In the genomic region with DNA sequence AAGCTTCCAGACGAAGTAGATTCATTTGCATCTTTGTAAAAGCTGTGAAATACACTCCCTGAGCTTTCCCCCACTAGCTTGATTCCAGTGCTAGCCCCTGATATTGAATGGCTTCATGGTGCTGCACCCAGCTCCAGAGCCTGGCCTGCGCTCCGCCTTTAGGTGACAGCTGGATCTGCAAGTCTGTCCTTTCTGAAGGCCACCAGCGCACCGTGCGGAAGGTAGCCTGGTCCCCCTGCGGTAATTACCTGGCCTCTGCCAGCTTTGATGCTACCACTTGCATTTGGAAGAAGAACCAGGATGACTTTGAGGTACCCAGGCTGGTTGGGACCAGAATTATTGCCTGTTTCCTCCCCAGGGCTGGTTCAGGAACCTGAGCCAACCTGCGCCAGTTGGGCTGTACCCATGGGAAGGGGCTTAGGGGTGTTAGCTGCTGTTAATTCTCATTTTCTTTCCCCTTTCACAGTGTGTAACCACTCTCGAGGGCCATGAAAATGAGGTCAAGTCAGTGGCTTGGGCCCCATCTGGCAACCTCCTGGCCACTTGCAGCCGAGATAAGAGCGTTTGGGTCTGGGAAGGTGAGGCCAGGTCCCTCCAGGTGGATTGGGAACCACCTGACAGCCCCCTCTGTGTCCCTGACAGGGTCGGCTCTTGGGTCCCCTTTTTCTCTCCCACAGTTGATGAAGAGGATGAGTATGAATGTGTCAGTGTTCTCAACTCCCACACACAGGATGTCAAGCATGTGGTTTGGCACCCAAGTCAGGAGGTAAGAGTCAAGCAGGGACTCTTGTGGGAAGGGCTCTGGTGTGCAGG, we compare ENCODE assay signal across 8 cellular contexts. TPM values are rescaled to one million over a fixed set of nuclear protein-coding genes. Genes with fewer than 3 reads are reported as not detected.
DNase-seq lines count a peak whose midpoint lies in the region; ATAC-seq, FAIRE-seq and TF ChIP-seq lines count a peak whose summit lies in the region.

No MANE protein-coding gene starts in this region.

- FAIRE-seq in endothelial cell of umbilical vein (lab: Jason Lieb, UNC), result no peak

- H4K20me1 ChIP-seq in endothelial cell of umbilical vein (replicated peaks; ENCODE audit: control insufficient read depth, extremely low read depth, insufficient read depth, low read length), result peaks cover 2% of the 10 kb centered on the region

- DNase-seq in NCI-H1694 (lab: John Stamatoyannopoulos, UW) (peak; percentile 13), NCI-H1694 treated with DMSO at 0.1 percent for 48 hours (lab: John Stamatoyannopoulos, UW) (no peak), NB4 (ENCODE audit: low read depth) (peak; percentile 83), endothelial cell of umbilical vein (ENCODE audit: low read depth, low spot score) (peak; percentile 23), progenitor cell of endocrine pancreas (ENCODE audit: low spot score, unreplicated experiment) (no peak)
- peak; percentile 68 for DNase-seq in activated CD4-positive, alpha-beta memory T cell treated with anti-CD3 and anti-CD28 coated beads, Interleukin-2, amount 10 ng/mL, durations not matched to agents 7 days and 5 days

- no peaks in the 10 kb centered on the region for H3K27me3 ChIP-seq in endothelial cell of umbilical vein (ENCODE audit: control insufficient read depth in 2 of 2, insufficient read depth in 2 of 2, low read length in 2 of 2)

- POLR2A ChIA-PET in activated CD4-positive, alpha-beta memory T cell treated with anti-CD3 and anti-CD28 coated beads, Interleukin-2, amount 10 ng/mL, durations not matched to agents 7 days and 5 days (lab: Charles Lee), result interaction anchor here (0.8 to 4.2 kb wide), 9 partner anchors 9 to 151 kb away, joined by 3 to 31 read pairs (median 4); partner anchors contain the start of genes ADRA2B, NCAPH, SNRNP200 and STARD7
- POLR2A ChIA-PET in endothelial cell of umbilical vein (lab: Charles Lee), result interaction anchor here (0.7 to 0.8 kb wide), 2 partner anchors 58 to 59 kb away, joined by 7 to 10 read pairs; no protein-coding TSS in a partner anchor

- no peaks in the 10 kb centered on the region for H3K9me1 ChIP-seq in endothelial cell of umbilical vein (replicated peaks; ENCODE audit: control insufficient read depth, extremely low read depth, insufficient read depth, low read length)

- dilution Hi-C loops in endothelial cell of umbilical vein (cut with MboI; ENCODE audit: extremely low pct_ligation_motif_present, low sequenced_read_pairs), result no loop called here

- peak overlapping the region; percentile 92 for H3K4me3 ChIP-seq in NB4 (ENCODE audit: low read depth, low read length)
- H3K4me3 ChIP-seq in endothelial cell of umbilical vein (replicated peaks in 1 of 3; ENCODE audit: insufficient read depth in 1 of 3, low read depth in 1 of 3, low read length in 3 of 3), result peak overlapping the region in 1 of 3 experiments; percentile 73

- no TSS peak for BruUV-seq in endothelial cell of umbilical vein (replicated peaks; lab: Mats Ljungman, UMichigan)

- peaks cover 14 to 31% of the 10 kb centered on the region in 2 experiments for H3K36me3 ChIP-seq in endothelial cell of umbilical vein (ENCODE audit: control insufficient read depth in 2 of 2, extremely low read depth in 1 of 2, insufficient read depth in 2 of 2, low read length in 2 of 2)

- peak overlapping the region; percentile 94 for H3K27ac Mint-ChIP-seq in activated CD4-positive, alpha-beta memory T cell treated with anti-CD3 and anti-CD28 coated beads, Interleukin-2, amount 10 ng/mL, durations not matched to agents 7 days and 5 days
- peak overlapping the region; percentile 90 for H3K27ac Mint-ChIP-seq in progenitor cell of endocrine pancreas

- peak overlapping the region; percentile 53 for H3K4me2 ChIP-seq in endothelial cell of umbilical vein (ENCODE audit: insufficient read depth, low read length)

- H3K4me3 Mint-ChIP-seq in activated CD4-positive, alpha-beta memory T cell treated with anti-CD3 and anti-CD28 coated beads, Interleukin-2, amount 10 ng/mL, durations not matched to agents 7 days and 5 days, result peak overlapping the region; percentile 99
- H3K4me3 Mint-ChIP-seq in progenitor cell of endocrine pancreas (ENCODE audit: low read depth), result peak overlapping the region; percentile 99

- H3K9me3 ChIP-seq in endothelial cell of umbilical vein (replicated peaks; ENCODE audit: control insufficient read depth, insufficient read depth, low read length), result no peaks in the 10 kb centered on the region

- TF ChIP-seq POLR2A in NB4 (IDR thresholded peaks at IDR 0.05; ENCODE audit: extremely low read depth, insufficient read length) (no peak), endothelial cell of umbilical vein (IDR thresholded peaks at IDR 0.05; ENCODE audit: low read depth, low read length) (no peak)

- ATAC-seq in GM18517 (IDR thresholded peaks at IDR 0.05; ENCODE audit: unreplicated experiment) (no peak), HG03432 (IDR thresholded peaks at IDR 0.05; ENCODE audit: unreplicated experiment) (no peak)

- H2AFZ ChIP-seq in endothelial cell of umbilical vein (ENCODE audit: low read depth, low read length), result no peak overlapping the region

- peaks cover 36% of the 10 kb centered on the region for H3K79me2 ChIP-seq in endothelial cell of umbilical vein (ENCODE audit: control insufficient read depth, insufficient read depth, low read length)

- H3K9me3 Mint-ChIP-seq in activated CD4-positive, alpha-beta memory T cell treated with anti-CD3 and anti-CD28 coated beads, Interleukin-2, amount 10 ng/mL, durations not matched to agents 7 days and 5 days, result no peaks in the 10 kb centered on the region
- H3K9me3 Mint-ChIP-seq in progenitor cell of endocrine pancreas (ENCODE audit: low read depth), result no peaks in the 10 kb centered on the region

- H3K4me1 ChIP-seq in endothelial cell of umbilical vein (ENCODE audit: control insufficient read depth, extremely low read depth, insufficient read depth, low read length), result peaks cover 15% of the 10 kb centered on the region

- CTCF ChIA-PET in activated CD4-positive, alpha-beta memory T cell treated with anti-CD3 and anti-CD28 coated beads, Interleukin-2, amount 10 ng/mL, durations not matched to agents 7 days and 5 days (lab: Charles Lee), result interaction anchor here (0.6 to 2.1 kb wide), 35 partner anchors 9 to 693 kb away, joined by 3 to 15 read pairs (median 4); partner anchors contain the start of genes ASTL and STARD7
- CTCF ChIA-PET in endothelial cell of umbilical vein (lab: Charles Lee), result interaction anchor here (0.7 to 2.2 kb wide), 18 partner anchors 13 to 287 kb away, joined by 3 to 27 read pairs (median 4); partner anchors contain the start of genes ASTL and STARD7

- H3K9ac ChIP-seq in endothelial cell of umbilical vein (replicated peaks; ENCODE audit: extremely low read depth, insufficient read depth, low read length), result no peak overlapping the region

- peaks cover 58% of the 10 kb centered on the region for H3K36me3 Mint-ChIP-seq in activated CD4-positive, alpha-beta memory T cell treated with anti-CD3 and anti-CD28 coated beads, Interleukin-2, amount 10 ng/mL, durations not matched to agents 7 days and 5 days (ENCODE audit: low read depth)
- peaks cover 9% of the 10 kb centered on the region for H3K36me3 Mint-ChIP-seq in progenitor cell of endocrine pancreas (ENCODE audit: insufficient read depth)

- TF ChIP-seq CTCF in NB4 (IDR thresholded peaks at IDR 0.05; ENCODE audit: low read depth, low read length) (peak; percentile 61), endothelial cell of umbilical vein (IDR thresholded peaks at IDR 0.05; ENCODE audit: extremely low read depth in 1 of 2, insufficient read depth in 1 of 2, low read depth in 1 of 2, low read length in 2 of 2) (peak; percentile 40 to 53), progenitor cell of endocrine pancreas (IDR thresholded peaks at IDR 0.05; ENCODE audit: unreplicated experiment) (peak; percentile 33)

- no peaks in the 10 kb centered on the region for H3K27me3 Mint-ChIP-seq in activated CD4-positive, alpha-beta memory T cell treated with anti-CD3 and anti-CD28 coated beads, Interleukin-2, amount 10 ng/mL, durations not matched to agents 7 days and 5 days
- no peaks in the 10 kb centered on the region for H3K27me3 Mint-ChIP-seq in progenitor cell of endocrine pancreas

- no peak overlapping the region for H3K27ac ChIP-seq in endothelial cell of umbilical vein (ENCODE audit: insufficient read depth, low read depth, low read length)

- intact Hi-C loops in endothelial cell of umbilical vein (cut with micrococcal nuclease), result loop anchor here (1.0 to 5.0 kb wide), 4 partner anchors 40 to 475 kb away; partner anchors contain the start of genes ASTL, LMAN2L, NCAPH and SNRNP200

- peaks cover 39% of the 10 kb centered on the region for H3K4me1 Mint-ChIP-seq in activated CD4-positive, alpha-beta memory T cell treated with anti-CD3 and anti-CD28 coated beads, Interleukin-2, amount 10 ng/mL, durations not matched to agents 7 days and 5 days
- H3K4me1 Mint-ChIP-seq in progenitor cell of endocrine pancreas (ENCODE audit: low read depth), result peaks cover 18% of the 10 kb centered on the region

RNA-seq across cellular contexts. Expression of gene CIAO1, which starts 1.3 kb away (rescaled TPM):
- 10 to 100 TPM; 64.4 to 67.4 TPM for total RNA-seq in activated CD4-positive, alpha-beta memory T cell treated with anti-CD3 and anti-CD28 coated beads, Interleukin-2, amount 10 ng/mL, durations not matched to agents 7 days and 5 days
- total RNA-seq in endothelial cell of umbilical vein, result 64.3 and 70.7 TPM in 2 replicates
- polyA plus RNA-seq in endothelial cell of umbilical vein, result 119 and 120 TPM in 2 replicates
- polyA plus RNA-seq in endothelial cell of umbilical vein (2011; cell fraction: cytosol; rRNA removed), result 107 and 108 TPM in 2 replicates
- 80.9 and 83.0 TPM in 2 replicates for polyA plus RNA-seq in endothelial cell of umbilical vein (2011; cell fraction: nucleus; rRNA removed)
- 71.2 and 74.6 TPM in 2 replicates for polyA plus RNA-seq in endothelial cell of umbilical vein (2012)
- 113 TPM in 2 replicates for polyA minus RNA-seq in endothelial cell of umbilical vein
- polyA minus RNA-seq in endothelial cell of umbilical vein (2011; cell fraction: cytosol; rRNA and poly(A)+ RNA removed), result 74.0 TPM
- polyA minus RNA-seq in endothelial cell of umbilical vein (2011; cell fraction: nucleus; rRNA and poly(A)+ RNA removed), result 28.6 and 28.9 TPM in 2 replicates
- 77.1 and 79.2 TPM in 2 replicates for total RNA-seq in progenitor cell of endocrine pancreas

RNA-seq across cellular contexts. Expression of gene TMEM127, which starts 1.6 kb away (rescaled TPM):
- 10 to 100 TPM; 42.4 to 44.0 TPM for total RNA-seq in activated CD4-positive, alpha-beta memory T cell treated with anti-CD3 and anti-CD28 coated beads, Interleukin-2, amount 10 ng/mL, durations not matched to agents 7 days and 5 days
- total RNA-seq in endothelial cell of umbilical vein (41.5 and 48.4 TPM in 2 replicates), progenitor cell of endocrine pancreas (34.5 and 37.2 TPM in 2 replicates)
- 75.7 and 94.0 TPM in 2 replicates for polyA plus RNA-seq in endothelial cell of umbilical vein
- 34.4 and 37.7 TPM in 2 replicates for polyA plus RNA-seq in endothelial cell of umbilical vein (2011; cell fraction: cytosol; rRNA removed)
- 19.7 and 23.1 TPM in 2 replicates for polyA plus RNA-seq in endothelial cell of umbilical vein (2011; cell fraction: nucleus; rRNA removed)
- polyA plus RNA-seq in endothelial cell of umbilical vein (2012), result 36.8 and 38.3 TPM in 2 replicates
- polyA minus RNA-seq in endothelial cell of umbilical vein, result 80.1 and 89.1 TPM in 2 replicates
- 13.4 TPM for polyA minus RNA-seq in endothelial cell of umbilical vein (2011; cell fraction: cytosol; rRNA and poly(A)+ RNA removed)
- 17.0 and 20.1 TPM in 2 replicates for polyA minus RNA-seq in endothelial cell of umbilical vein (2011; cell fraction: nucleus; rRNA and poly(A)+ RNA removed)

RNA-seq across cellular contexts. Expression of gene SNRNP200, which starts 38.0 kb away (rescaled TPM):
- total RNA-seq in activated CD4-positive, alpha-beta memory T cell treated with anti-CD3 and anti-CD28 coated beads, Interleukin-2, amount 10 ng/mL, durations not matched to agents 7 days and 5 days, result 100 to 1,000 TPM; 149 to 156 TPM
- total RNA-seq in endothelial cell of umbilical vein, result 117 and 124 TPM in 2 replicates
- 142 and 155 TPM in 2 replicates for polyA plus RNA-seq in endothelial cell of umbilical vein
- 139 and 142 TPM in 2 replicates for polyA plus RNA-seq in endothelial cell of umbilical vein (2011; cell fraction: cytosol; rRNA removed)
- 301 and 322 TPM in 2 replicates for polyA plus RNA-seq in endothelial cell of umbilical vein (2011; cell fraction: nucleus; rRNA removed)
- polyA plus RNA-seq in endothelial cell of umbilical vein (2012), result 94.1 and 116 TPM in 2 replicates
- polyA minus RNA-seq in endothelial cell of umbilical vein, result 296 and 312 TPM in 2 replicates
- polyA minus RNA-seq in endothelial cell of umbilical vein (2011; cell fraction: cytosol; rRNA and poly(A)+ RNA removed), result 167 TPM
- polyA minus RNA-seq in endothelial cell of umbilical vein (2011; cell fraction: nucleus; rRNA and poly(A)+ RNA removed), result 108 and 136 TPM in 2 replicates
- total RNA-seq in progenitor cell of endocrine pancreas, result 223 and 235 TPM in 2 replicates

RNA-seq across cellular contexts. Expression of gene ITPRIPL1, which starts 57.8 kb away (rescaled TPM):
- total RNA-seq in activated CD4-positive, alpha-beta memory T cell treated with anti-CD3 and anti-CD28 coated beads, Interleukin-2, amount 10 ng/mL, durations not matched to agents 7 days and 5 days, result 10 to 100 TPM; 43.7 to 46.3 TPM
- total RNA-seq in endothelial cell of umbilical vein, result 4.6 and 5.8 TPM in 2 replicates
- polyA plus RNA-seq in endothelial cell of umbilical vein, result 2.3 and 2.6 TPM in 2 replicates
- 2.0 and 2.2 TPM in 2 replicates for polyA plus RNA-seq in endothelial cell of umbilical vein (2011; cell fraction: cytosol; rRNA removed)
- 1.1 and 1.4 TPM in 2 replicates for polyA plus RNA-seq in endothelial cell of umbilical vein (2011; cell fraction: nucleus; rRNA removed)
- polyA plus RNA-seq in endothelial cell of umbilical vein (2012), result 3.5 and 3.8 TPM in 2 replicates
- 2.9 and 3.6 TPM in 2 replicates for polyA minus RNA-seq in endothelial cell of umbilical vein
- not detected for polyA minus RNA-seq in endothelial cell of umbilical vein (2011; cell fraction: cytosol; rRNA and poly(A)+ RNA removed)
- 0.43 and 0.87 TPM in 2 replicates for polyA minus RNA-seq in endothelial cell of umbilical vein (2011; cell fraction: nucleus; rRNA and poly(A)+ RNA removed)
- total RNA-seq in progenitor cell of endocrine pancreas, result 6.1 and 6.9 TPM in 2 replicates

RNA-seq across cellular contexts. Expression of gene STARD7, which starts 58.7 kb away (rescaled TPM):
- 100 to 1,000 TPM; 108 to 113 TPM for total RNA-seq in activated CD4-positive, alpha-beta memory T cell treated with anti-CD3 and anti-CD28 coated beads, Interleukin-2, amount 10 ng/mL, durations not matched to agents 7 days and 5 days
- total RNA-seq in endothelial cell of umbilical vein (107 and 132 TPM in 2 replicates), progenitor cell of endocrine pancreas (117 and 118 TPM in 2 replicates)
- 48.5 and 61.2 TPM in 2 replicates for polyA plus RNA-seq in endothelial cell of umbilical vein
- 52.0 and 52.6 TPM in 2 replicates for polyA plus RNA-seq in endothelial cell of umbilical vein (2011; cell fraction: cytosol; rRNA removed)
- polyA plus RNA-seq in endothelial cell of umbilical vein (2011; cell fraction: nucleus; rRNA removed), result 51.8 and 62.4 TPM in 2 replicates
- 78.9 and 93.4 TPM in 2 replicates for polyA plus RNA-seq in endothelial cell of umbilical vein (2012)
- 91.0 and 105 TPM in 2 replicates for polyA minus RNA-seq in endothelial cell of umbilical vein
- 80.0 TPM for polyA minus RNA-seq in endothelial cell of umbilical vein (2011; cell fraction: cytosol; rRNA and poly(A)+ RNA removed)
- polyA minus RNA-seq in endothelial cell of umbilical vein (2011; cell fraction: nucleus; rRNA and poly(A)+ RNA removed), result 51.1 and 56.5 TPM in 2 replicates

Comparison
In these comparisons a context has a peak if more than half of its experiments do, and no peak if none do; other contexts are left out.
1. DNase-seq: peak in NCI-H1694 (single experiment), NB4 (single experiment), activated CD4-positive, alpha-beta memory T cell treated with anti-CD3 and anti-CD28 coated beads, Interleukin-2, amount 10 ng/mL, durations not matched to agents 7 days and 5 days (single experiment) and endothelial cell of umbilical vein (single experiment); none in NCI-H1694 treated with DMSO at 0.1 percent for 48 hours (single experiment) and progenitor cell of endocrine pancreas (single experiment).
2. Peak in every context shown above with its lines, with median percentiles within 50 percentile points of each other: CTCF ChIP-seq.